40 cellular contexts compared by ENCODE assay signal in genomic region chr12:98334768-98335167, GRCh38.
"Had no signal": no experiment of that assay in that cellular context is flagged by ENCODE, and none has a peak within 500 bp of the region (broad histone marks: within the 10 kb centered on the region; RNA-seq: fewer than 3 reads in every experiment).

No MANE protein-coding gene starts in this region.

- DNase-seq: activated effector memory CD4-positive, alpha-beta T cell treated with anti-CD3 and anti-CD28 coated beads, Interleukin-2, amount 50 U/mL, for 16 hours; activated effector memory CD4-positive, alpha-beta T cell treated with Interleukin-2 at 50 U/mL for 16 hours; activated gamma-delta T cell; activated gamma-delta T cell treated with Interleukin-2 at 50 U/mL for 16 hours; activated naive CD4-positive, alpha-beta T cell; activated naive CD4-positive, alpha-beta T cell treated with anti-CD3 and anti-CD28 coated beads for 36 hours; activated naive CD4-positive, alpha-beta T cell treated with anti-CD3 and anti-CD28 coated beads, Interleukin-2, amount 10 ng/mL, durations not matched to agents 7 days and 5 days; activated naive CD4-positive, alpha-beta T cell treated with anti-CD3 and anti-CD28 coated beads, Interleukin-2, amount 50 U/mL, for 16 hours; activated naive CD4-positive, alpha-beta T cell treated with Interleukin-2 at 50 U/mL for 16 hours; activated naive CD8-positive, alpha-beta T cell treated with anti-CD3 and anti-CD28 coated beads for 36 hours; activated naive CD8-positive, alpha-beta T cell treated with anti-CD3 and anti-CD28 coated beads, Interleukin-2, amount 10 ng/mL, durations not matched to agents 7 days and 5 days; activated naive CD8-positive, alpha-beta T cell treated with anti-CD3 and anti-CD28 coated beads, Interleukin-2, amount 50 U/mL, for 24 hours; activated T-cell treated with anti-CD3 and anti-CD28 coated beads, Interleukin-2, amount 50 U/mL, for 1 hour; activated T-cell treated with anti-CD3 and anti-CD28 coated beads, Interleukin-2, amount 50 U/mL, for 24 hours; activated T-cell treated with anti-CD3 and anti-CD28 coated beads, Interleukin-2, amount 50 U/mL, for 4 hours; activated T-cell treated with anti-CD3 and anti-CD28 coated beads, Interleukin-2, amount 50 U/mL, for 48 hours; activated T-cell treated with anti-CD3 and anti-CD28 coated beads, Interleukin-2, amount 50 U/mL, for 72 hours; adrenal gland; amniotic stem cell; amygdala; anterior cingulate cortex; aorta; body of pancreas; brain microvascular endothelial cell; caudate nucleus; central memory CD4-positive, alpha-beta T cell; cerebellar nuclear complex had no signal

- H3K4me1 Mint-ChIP-seq: activated naive CD4-positive, alpha-beta T cell treated with anti-CD3 and anti-CD28 coated beads, Interleukin-2, amount 10 ng/mL, durations not matched to agents 7 days and 5 days; activated naive CD4-positive, alpha-beta T cell treated with anti-CD3 and anti-CD28 coated beads, Interleukin-2, amount 50 U/mL, for 24 hours; activated naive CD8-positive, alpha-beta T cell treated with anti-CD3 and anti-CD28 coated beads for 36 hours; activated naive CD8-positive, alpha-beta T cell treated with anti-CD3 and anti-CD28 coated beads, Interleukin-2, amount 10 ng/mL, durations not matched to agents 7 days and 5 days; activated naive CD8-positive, alpha-beta T cell treated with anti-CD3 and anti-CD28 coated beads, Interleukin-2, amount 50 U/mL, for 24 hours; activated T-helper 17 cell treated with anti-CD3 and anti-CD28 coated beads, Interleukin-2, amount 50 U/mL, for 72 hours; central memory CD8-positive, alpha-beta T cell had no signal

- H3K4me3 ChIP-seq: adrenal gland, ascending aorta, body of pancreas, breast epithelium, cardiac muscle cell had no signal

- H3K4me3 Mint-ChIP-seq: activated naive CD4-positive, alpha-beta T cell treated with anti-CD3 and anti-CD28 coated beads for 36 hours; activated naive CD4-positive, alpha-beta T cell treated with anti-CD3 and anti-CD28 coated beads, Interleukin-2, amount 10 ng/mL, durations not matched to agents 7 days and 5 days; activated naive CD4-positive, alpha-beta T cell treated with anti-CD3 and anti-CD28 coated beads, Interleukin-2, amount 50 U/mL, for 24 hours; activated naive CD8-positive, alpha-beta T cell; activated naive CD8-positive, alpha-beta T cell treated with anti-CD3 and anti-CD28 coated beads for 36 hours; activated naive CD8-positive, alpha-beta T cell treated with anti-CD3 and anti-CD28 coated beads, Interleukin-2, amount 10 ng/mL, durations not matched to agents 7 days and 5 days; activated naive CD8-positive, alpha-beta T cell treated with anti-CD3 and anti-CD28 coated beads, Interleukin-2, amount 50 U/mL, for 24 hours; activated T-cell treated with anti-CD3 and anti-CD28 coated beads, Interleukin-2, amount 50 U/mL, for 24 hours; activated T-cell treated with anti-CD3 and anti-CD28 coated beads, Interleukin-2, amount 50 U/mL, for 4 hours; activated T-cell treated with anti-CD3 and anti-CD28 coated beads, Interleukin-2, amount 50 U/mL, for 72 hours; activated T-helper 1 cell treated with anti-CD3 and anti-CD28 coated beads, Interleukin-12 subunit alpha, Interleukin-12 subunit beta, Interleukin-2, Interleukin-4 antibody, amounts not matched to agents 30 ng/mL and 10 ng/mL and 1 ng/mL, durations not matched to agents 14 hours and 24 hours and 36 hours; activated T-helper 17 cell treated with anti-CD3 and anti-CD28 coated beads, Interleukin-2, amount 50 U/mL, for 72 hours; brain; central memory CD8-positive, alpha-beta T cell had no signal

- ATAC-seq: activated naive CD4-positive, alpha-beta T cell treated with anti-CD3 and anti-CD28 coated beads, Interleukin-2, amount 50 U/mL, for 72 hours; activated naive CD8-positive, alpha-beta T cell treated with anti-CD3 and anti-CD28 coated beads, Interleukin-2, amount 50 U/mL, for 24 hours; activated T-cell treated with anti-CD3 and anti-CD28 coated beads, Interleukin-2, amount 50 U/mL, for 4 hours; activated T-cell treated with anti-CD3 and anti-CD28 coated beads, Interleukin-2, amount 50 U/mL, for 72 hours; activated T-helper 17 cell treated with anti-CD3 and anti-CD28 coated beads, Interleukin-2, amount 50 U/mL, for 72 hours; body of pancreas had no signal

- H3K9me3 Mint-ChIP-seq: activated naive CD4-positive, alpha-beta T cell treated with anti-CD3 and anti-CD28 coated beads for 36 hours; activated naive CD4-positive, alpha-beta T cell treated with anti-CD3 and anti-CD28 coated beads, Interleukin-2, amount 10 ng/mL, durations not matched to agents 7 days and 5 days; activated naive CD4-positive, alpha-beta T cell treated with anti-CD3 and anti-CD28 coated beads, Interleukin-2, amount 50 U/mL, for 24 hours; activated naive CD4-positive, alpha-beta T cell treated with anti-CD3 and anti-CD28 coated beads, Interleukin-2, amount 50 U/mL, for 72 hours; activated naive CD8-positive, alpha-beta T cell treated with anti-CD3 and anti-CD28 coated beads for 36 hours; activated naive CD8-positive, alpha-beta T cell treated with anti-CD3 and anti-CD28 coated beads, Interleukin-2, amount 10 ng/mL, durations not matched to agents 7 days and 5 days; activated naive CD8-positive, alpha-beta T cell treated with anti-CD3 and anti-CD28 coated beads, Interleukin-2, amount 50 U/mL, for 24 hours; activated T-cell treated with anti-CD3 and anti-CD28 coated beads, Interleukin-2, amount 50 U/mL, for 24 hours; activated T-cell treated with anti-CD3 and anti-CD28 coated beads, Interleukin-2, amount 50 U/mL, for 4 hours; activated T-cell treated with anti-CD3 and anti-CD28 coated beads, Interleukin-2, amount 50 U/mL, for 72 hours; activated T-helper 1 cell treated with anti-CD3 and anti-CD28 coated beads, Interleukin-12 subunit alpha, Interleukin-12 subunit beta, Interleukin-2, Interleukin-4 antibody, amounts not matched to agents 30 ng/mL and 10 ng/mL and 1 ng/mL, durations not matched to agents 14 hours and 24 hours and 36 hours; activated T-helper 17 cell treated with anti-CD3 and anti-CD28 coated beads, Interleukin-2, amount 50 U/mL, for 72 hours; activated T-helper 2 cell treated with anti-CD3 and anti-CD28 coated beads, Interferon-gamma antibody, Interleukin-2, Interleukin-4, amounts not matched to agents 10 μg/mL and 5 μg/mL and 100 μg/mL, durations not matched to agents 14 hours and 24 hours and 36 hours; brain; central memory CD8-positive, alpha-beta T cell had no signal

- FAIRE-seq: astrocyte, bronchial epithelial cell had no signal

- H3K27me3 ChIP-seq: ascending aorta, body of pancreas, brain microvascular endothelial cell, breast epithelium, cardiac muscle cell had no signal

- H3K36me3 Mint-ChIP-seq: activated naive CD4-positive, alpha-beta T cell treated with anti-CD3 and anti-CD28 coated beads, Interleukin-2, amount 10 ng/mL, durations not matched to agents 7 days and 5 days; activated naive CD4-positive, alpha-beta T cell treated with anti-CD3 and anti-CD28 coated beads, Interleukin-2, amount 50 U/mL, for 24 hours; activated naive CD4-positive, alpha-beta T cell treated with anti-CD3 and anti-CD28 coated beads, Interleukin-2, amount 50 U/mL, for 72 hours; activated naive CD8-positive, alpha-beta T cell; activated naive CD8-positive, alpha-beta T cell treated with anti-CD3 and anti-CD28 coated beads for 36 hours; activated naive CD8-positive, alpha-beta T cell treated with anti-CD3 and anti-CD28 coated beads, Interleukin-2, amount 10 ng/mL, durations not matched to agents 7 days and 5 days; brain had no signal

- H3K36me3 ChIP-seq: adrenal gland, ascending aorta, brain microvascular endothelial cell, breast epithelium, cardiac muscle cell had no signal

- H3K27ac ChIP-seq: adrenal gland, ascending aorta, body of pancreas, brain microvascular endothelial cell, breast epithelium, cardiac muscle cell had no signal

- H3K9me3 ChIP-seq: adrenal gland, ascending aorta, body of pancreas, breast epithelium had no signal

- H3K4me1 ChIP-seq: adrenal gland, ascending aorta, body of pancreas, breast epithelium had no signal

- H3K27ac Mint-ChIP-seq: activated naive CD4-positive, alpha-beta T cell treated with anti-CD3 and anti-CD28 coated beads for 36 hours; activated naive CD4-positive, alpha-beta T cell treated with anti-CD3 and anti-CD28 coated beads, Interleukin-2, amount 10 ng/mL, durations not matched to agents 7 days and 5 days; activated naive CD4-positive, alpha-beta T cell treated with anti-CD3 and anti-CD28 coated beads, Interleukin-2, amount 50 U/mL, for 24 hours; activated naive CD4-positive, alpha-beta T cell treated with anti-CD3 and anti-CD28 coated beads, Interleukin-2, amount 50 U/mL, for 72 hours; activated naive CD8-positive, alpha-beta T cell; activated naive CD8-positive, alpha-beta T cell treated with anti-CD3 and anti-CD28 coated beads for 36 hours; activated naive CD8-positive, alpha-beta T cell treated with anti-CD3 and anti-CD28 coated beads, Interleukin-2, amount 10 ng/mL, durations not matched to agents 7 days and 5 days; activated naive CD8-positive, alpha-beta T cell treated with anti-CD3 and anti-CD28 coated beads, Interleukin-2, amount 50 U/mL, for 24 hours; activated T-cell treated with anti-CD3 and anti-CD28 coated beads, Interleukin-2, amount 50 U/mL, for 24 hours; activated T-cell treated with anti-CD3 and anti-CD28 coated beads, Interleukin-2, amount 50 U/mL, for 72 hours; activated T-helper 1 cell treated with anti-CD3 and anti-CD28 coated beads, Interleukin-12 subunit alpha, Interleukin-12 subunit beta, Interleukin-2, Interleukin-4 antibody, amounts not matched to agents 30 ng/mL and 10 ng/mL and 1 ng/mL, durations not matched to agents 14 hours and 24 hours and 36 hours; activated T-helper 17 cell treated with anti-CD3 and anti-CD28 coated beads, Interleukin-2, amount 50 U/mL, for 72 hours; activated T-helper 2 cell treated with anti-CD3 and anti-CD28 coated beads, Interferon-gamma antibody, Interleukin-2, Interleukin-4, amounts not matched to agents 10 μg/mL and 5 μg/mL and 100 μg/mL, durations not matched to agents 14 hours and 24 hours and 36 hours; brain had no signal
